In genomic region chr12:2640709-2641108, GRCh38 we compare ENCODE assay signal across 8 cellular contexts.
DNase-seq lines count a peak whose midpoint lies in the region; ATAC-seq and TF ChIP-seq lines count a peak whose summit lies in the region.

No MANE protein-coding gene starts in this region.

- intact Hi-C loops in breast epithelium (cut with DNase I; ENCODE audit: low total_unique reads) = loop anchor here (2.0 kb wide), 1 partner anchor 68 kb away; no protein-coding TSS in a partner anchor
- intact Hi-C loops in activated T-helper 2 cell treated with anti-CD3 and anti-CD28 coated beads, Interferon-gamma antibody, Interleukin-2, Interleukin-4, amounts not matched to agents 10 μg/mL and 5 μg/mL and 100 μg/mL, durations not matched to agents 14 hours and 24 hours and 36 hours (cut with micrococcal nuclease) = no loop called here

- peak overlapping the region; percentile 4 to 82 for H3K27ac ChIP-seq in breast epithelium
- peak overlapping the region in 1 of 4 donors; percentile 65 for H3K27ac ChIP-seq in upper lobe of left lung

- peak; percentile 10 to 31 (median 18) for DNase-seq in stimulated activated CD4-positive, alpha-beta T cell treated with anti-CD3 and anti-CD28 coated beads, Interleukin-12 subunit alpha, Interleukin-12 subunit beta, amount 100 ng/mL, for 48 hours (ENCODE audit: low read depth in 2 of 3, low spot score in 1 of 3)
- DNase-seq in stimulated activated CD4-positive, alpha-beta T cell treated with anti-CD3 and anti-CD28 coated beads, Interleukin-12 subunit alpha, Interleukin-12 subunit beta, amount 100 ng/mL, for 4 hours = no peak
- DNase-seq in breast epithelium (ENCODE audit: low spot score in 2 of 2) = peak in 1 of 2 donors; percentile 48
- DNase-seq in left kidney (ENCODE audit: low read depth, low spot score) = peak; percentile 44
- DNase-seq in upper lobe of left lung = no peak
- DNase-seq in NCI-H187 (lab: John Stamatoyannopoulos, UW) = no peak
- DNase-seq in activated T-helper 2 cell treated with anti-CD3 and anti-CD28 coated beads, Interferon-gamma antibody, Interleukin-2, Interleukin-4, amounts not matched to agents 10 μg/mL and 5 μg/mL and 100 μg/mL, durations not matched to agents 14 hours and 24 hours and 36 hours (ENCODE audit: low spot score) = no peak

- peaks cover 21% of the 10 kb centered on the region for H3K27me3 Mint-ChIP-seq in activated T-helper 2 cell treated with anti-CD3 and anti-CD28 coated beads, Interferon-gamma antibody, Interleukin-2, Interleukin-4, amounts not matched to agents 10 μg/mL and 5 μg/mL and 100 μg/mL, durations not matched to agents 14 hours and 24 hours and 36 hours (ENCODE audit: low read depth)

- H3K27me3 ChIP-seq in breast epithelium = no peaks in the 10 kb centered on the region
- H3K27me3 ChIP-seq in upper lobe of left lung = no peaks in the 10 kb centered on the region

- no peak overlapping the region for H3K4me3 Mint-ChIP-seq in activated T-helper 2 cell treated with anti-CD3 and anti-CD28 coated beads, Interferon-gamma antibody, Interleukin-2, Interleukin-4, amounts not matched to agents 10 μg/mL and 5 μg/mL and 100 μg/mL, durations not matched to agents 14 hours and 24 hours and 36 hours (ENCODE audit: low read depth)

- H3K36me3 ChIP-seq in breast epithelium (no peaks in the 10 kb centered on the region), upper lobe of left lung (no peaks in the 10 kb centered on the region)

- TF ChIP-seq CTCF in breast epithelium (IDR thresholded peaks at IDR 0.05) (no peak), upper lobe of left lung (IDR thresholded peaks at IDR 0.05) (no peak)

- H3K9me3 ChIP-seq in breast epithelium (no peaks in the 10 kb centered on the region), upper lobe of left lung (no peaks in the 10 kb centered on the region)

- no peak overlapping the region for H3K27ac Mint-ChIP-seq in activated T-helper 2 cell treated with anti-CD3 and anti-CD28 coated beads, Interferon-gamma antibody, Interleukin-2, Interleukin-4, amounts not matched to agents 10 μg/mL and 5 μg/mL and 100 μg/mL, durations not matched to agents 14 hours and 24 hours and 36 hours

- H3K36me3 Mint-ChIP-seq in activated T-helper 2 cell treated with anti-CD3 and anti-CD28 coated beads, Interferon-gamma antibody, Interleukin-2, Interleukin-4, amounts not matched to agents 10 μg/mL and 5 μg/mL and 100 μg/mL, durations not matched to agents 14 hours and 24 hours and 36 hours (ENCODE audit: low read depth) = no peaks in the 10 kb centered on the region

- no peaks in the 10 kb centered on the region for H3K9me3 Mint-ChIP-seq in activated T-helper 2 cell treated with anti-CD3 and anti-CD28 coated beads, Interferon-gamma antibody, Interleukin-2, Interleukin-4, amounts not matched to agents 10 μg/mL and 5 μg/mL and 100 μg/mL, durations not matched to agents 14 hours and 24 hours and 36 hours

- peaks cover 12% of the 10 kb centered on the region for H3K4me1 Mint-ChIP-seq in activated T-helper 2 cell treated with anti-CD3 and anti-CD28 coated beads, Interferon-gamma antibody, Interleukin-2, Interleukin-4, amounts not matched to agents 10 μg/mL and 5 μg/mL and 100 μg/mL, durations not matched to agents 14 hours and 24 hours and 36 hours (ENCODE audit: low read depth)

- TF ChIP-seq POLR2A in breast epithelium (IDR thresholded peaks at IDR 0.05) = no peak
- TF ChIP-seq POLR2A in upper lobe of left lung (IDR thresholded peaks at IDR 0.05) = no peak

- TF ChIP-seq EP300 in upper lobe of left lung (IDR thresholded peaks at IDR 0.05) = no peak

- 38 to 48% methylated on average over 5 to 6 of the region's 6 CpGs for WGBS in upper lobe of left lung, 2 donors

- ATAC-seq in upper lobe of left lung (ENCODE audit: low FRiP score in 2 of 2) (peak; percentile 70 to 94), GM21447 (IDR thresholded peaks at IDR 0.05; ENCODE audit: unreplicated experiment) (no peak)

- no peaks in the 10 kb centered on the region for H3K4me1 ChIP-seq in breast epithelium
- H3K4me1 ChIP-seq in upper lobe of left lung = peaks cover 0 to 9% (median 8%) of the 10 kb centered on the region in 4 donors

- no peak overlapping the region for H3K4me3 ChIP-seq in breast epithelium
- H3K4me3 ChIP-seq in upper lobe of left lung = no peak overlapping the region

Comparison
In these comparisons a context has a peak if more than half of its experiments do, and no peak if none do; other contexts are left out.
1. DNase-seq: peak in stimulated activated CD4-positive, alpha-beta T cell treated with anti-CD3 and anti-CD28 coated beads, Interleukin-12 subunit alpha, Interleukin-12 subunit beta, amount 100 ng/mL, for 48 hours (3 of 3) and left kidney (single experiment); none in stimulated activated CD4-positive, alpha-beta T cell treated with anti-CD3 and anti-CD28 coated beads, Interleukin-12 subunit alpha, Interleukin-12 subunit beta, amount 100 ng/mL, for 4 hours (single experiment), upper lobe of left lung (0 of 2), NCI-H187 (0 of 2) and activated T-helper 2 cell treated with anti-CD3 and anti-CD28 coated beads, Interferon-gamma antibody, Interleukin-2, Interleukin-4, amounts not matched to agents 10 μg/mL and 5 μg/mL and 100 μg/mL, durations not matched to agents 14 hours and 24 hours and 36 hours (single experiment).